Comparison of ENCODE assay signal across 2 cellular contexts in genomic region chr19:18350490-18350889, GRCh38.
TF ChIP-seq lines count a peak whose summit lies in the region.

No MANE protein-coding gene starts in this region.

TF ChIP-seq in IMR-90, 13 proteins besides CTCF, POLR2A, EP300 and RAD21:
- TF ChIP-seq FOS (IDR thresholded peaks at IDR 0.05; ENCODE audit: low read depth, low read length) (no peak), RCOR1 (IDR thresholded peaks at IDR 0.05; ENCODE audit: insufficient replicate concordance, low read length) (no peak), ELK1 (IDR thresholded peaks at IDR 0.05; ENCODE audit: borderline replicate concordance, low read depth, low read length) (no peak), RFX5 (IDR thresholded peaks at IDR 0.05; ENCODE audit: low read depth, low read length) (no peak), SMC3 (IDR thresholded peaks at IDR 0.05; ENCODE audit: low read depth, low read length) (no peak), NFE2L2 (IDR thresholded peaks at IDR 0.05; ENCODE audit: low read depth, low read length) (no peak), BHLHE40 (IDR thresholded peaks at IDR 0.05; ENCODE audit: low read depth, low read length) (no peak), CHD1 (IDR thresholded peaks at IDR 0.05; ENCODE audit: low read depth, low read length) (no peak), USF2 (IDR thresholded peaks at IDR 0.05; ENCODE audit: low read depth, low read length) (no peak), MAFK (IDR thresholded peaks at IDR 0.05; ENCODE audit: low read depth, low read length) (no peak), MAZ (IDR thresholded peaks at IDR 0.05; ENCODE audit: borderline replicate concordance, low read depth, low read length) (no peak), CEBPB (IDR thresholded peaks at IDR 0.05; ENCODE audit: low read depth, low read length) (no peak), MXI1 (IDR thresholded peaks at IDR 0.05; ENCODE audit: borderline replicate concordance, low read depth, low read length) (no peak)
TF ChIP-seq in IMR-90: peak in this region for 0.

TF ChIP-seq in GM12878, 131 proteins besides CTCF, POLR2A, EP300 and RAD21:
- no peak for TF ChIP-seq ASH2L (IDR thresholded peaks at IDR 0.05; ENCODE audit: borderline replicate concordance, low read depth)
- no peak for TF ChIP-seq NFYA (IDR thresholded peaks at IDR 0.05; ENCODE audit: borderline replicate concordance, low read depth, low read length)
